Comparison of ENCODE assay signal across 19 cellular contexts in the genomic region with DNA sequence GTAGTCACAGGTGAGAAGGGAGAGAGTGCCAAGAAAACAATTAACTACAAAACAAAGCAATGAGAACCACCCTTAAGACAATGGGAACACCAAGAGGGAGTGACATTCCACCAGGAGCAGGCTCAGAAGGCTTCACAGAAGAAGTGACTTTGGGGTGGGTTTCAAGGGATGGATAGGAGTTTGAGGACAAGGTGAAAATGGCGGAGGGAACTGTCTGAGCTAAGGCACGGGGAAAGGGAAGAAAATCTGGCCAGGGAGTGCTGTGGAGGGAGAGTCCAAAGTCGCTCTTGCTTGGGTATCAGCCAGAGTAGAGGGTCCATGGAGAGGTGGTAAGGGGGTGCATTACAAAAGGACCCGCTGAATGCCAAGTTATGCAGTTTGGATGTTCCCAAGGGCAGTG.
DNase-seq lines count a peak whose midpoint lies in the region; ATAC-seq and TF ChIP-seq lines count a peak whose summit lies in the region.
"Had no signal": no experiment of that assay in that cellular context is flagged by ENCODE, and none has a peak within 500 bp of the region (broad histone marks: within the 10 kb centered on the region; RNA-seq: fewer than 3 reads in every experiment).

No MANE protein-coding gene starts in this region.

- H3K4me3 ChIP-seq in SK-N-SH (ENCODE audit: low read depth in 2 of 2, low read length in 1 of 2) (no peak overlapping the region), IMR-90 (ENCODE audit: insufficient read depth, low read depth, low read length) (no peak overlapping the region), endodermal cell (ENCODE audit: low read length) (no peak overlapping the region)
- H3K4me3 ChIP-seq: A549; BLaER1 treated with 17β-estradiol and CSF1 and Interleukin-3, amounts not matched to agents 10 nM and 100 nM had no signal

- no peaks in the 10 kb centered on the region for H3F3A ChIP-seq in SK-N-SH (replicated peaks; ENCODE audit: insufficient read depth)

- no peaks in the 10 kb centered on the region for H3K9me3 ChIP-seq in SK-N-SH
- H3K9me3 ChIP-seq in IMR-90 (ENCODE audit: control insufficient read depth, insufficient read depth, low read length), result no peaks in the 10 kb centered on the region; the same call in 1 of the 2 replicates
- H3K9me3 ChIP-seq in endodermal cell (ENCODE audit: control insufficient read depth, low read length), result no peaks in the 10 kb centered on the region

- H3K79me2 ChIP-seq in SK-N-SH (ENCODE audit: insufficient read depth), result no peaks in the 10 kb centered on the region

- H3K4me1 ChIP-seq in SK-N-SH (ENCODE audit: control insufficient read depth in 1 of 2, insufficient read depth in 2 of 2, low read depth in 1 of 2, low read length in 1 of 2), result no peaks in the 10 kb centered on the region; a peak in 1 of 4 replicates
- H3K4me1 ChIP-seq in IMR-90 (ENCODE audit: control insufficient read depth, insufficient read depth, low read length), result peaks cover 2% of the 10 kb centered on the region; the same call in 1 of the 2 replicates
- H3K4me1 ChIP-seq in endodermal cell (ENCODE audit: control insufficient read depth, insufficient read depth, low read length), result peaks cover 6% of the 10 kb centered on the region
- H3K4me1 ChIP-seq: A549; BLaER1 treated with 17β-estradiol and CSF1 and Interleukin-3, amounts not matched to agents 10 nM and 100 nM; Caco-2 had no signal

- H4K5ac ChIP-seq in IMR-90 (ENCODE audit: low read depth, low read length), result no peak overlapping the region

- dilution Hi-C loops in IMR-90 (cut with HindIII; ENCODE audit: low sequenced_read_pairs, unreplicated experiment), result no loop called here

- no TSS peak for BruUV-seq in IMR-90 (replicated peaks; lab: Mats Ljungman, UMichigan)

- no peak for DNase-seq in SK-N-SH
- DNase-seq in IMR-90, result no peak
- DNase-seq in endodermal cell, result peak; percentile 34
- DNase-seq in NCI-H774 (lab: John Stamatoyannopoulos, UW), result no peak
- DNase-seq in NCI-H1694 treated with DMSO at 0.1 percent for 48 hours (lab: John Stamatoyannopoulos, UW), result no peak
- DNase-seq: AML-193; Caco-2; Calu3; CD8-positive, alpha-beta T cell; DMS79 treated with DMSO at 0.1 percent for 48 hours; GF-D8 had no signal

- H2AFZ ChIP-seq in SK-N-SH (ENCODE audit: low read depth) (no peak overlapping the region), IMR-90 (replicated peaks; ENCODE audit: low read length, poor library complexity) (no peak overlapping the region)

- no peak overlapping the region for H3K56ac ChIP-seq in IMR-90 (ENCODE audit: extremely low read depth, insufficient read depth, low read length)

- H2AK5ac ChIP-seq in IMR-90 (ENCODE audit: low read depth, low read length), result no peak overlapping the region

- CTCF ChIA-PET in SK-N-SH (lab: Yijun Ruan, JAX) (interaction anchor here (0.7 to 1.6 kb wide), 3 partner anchors 9 to 32 kb away, joined by 3 to 4 read pairs (median 3); no protein-coding TSS in a partner anchor), IMR-90 (lab: Yijun Ruan, JAX) (no interaction called here)

- no peak for ATAC-seq in SK-N-SH treated with all-trans-retinoic acid at 6 μM for 48 hours
- ATAC-seq in IMR-90 (ENCODE audit: low read depth), result no peak
- ATAC-seq in GM19351 (IDR thresholded peaks at IDR 0.05; ENCODE audit: unreplicated experiment), result no peak
- ATAC-seq: A549; CD8-positive, alpha-beta T cell had no signal

- in situ Hi-C loops in IMR-90 (cut with MboI; ENCODE audit: low sequenced_read_pairs), result no loop called here

- no peak overlapping the region for H3K4ac ChIP-seq in IMR-90 (ENCODE audit: low read depth, low read length)

- H3K14ac ChIP-seq in IMR-90 (replicated peaks; ENCODE audit: low read depth, low read length), result no peak overlapping the region

- no peak overlapping the region for H2BK5ac ChIP-seq in IMR-90 (ENCODE audit: low read depth, low read length, poor library complexity, severe bottlenecking)

- H3K27me3 ChIP-seq in SK-N-SH (ENCODE audit: insufficient read depth) (no peaks in the 10 kb centered on the region), IMR-90 (ENCODE audit: control insufficient read depth, insufficient read depth, low read length) (peaks cover 44% of the 10 kb centered on the region), endodermal cell (ENCODE audit: control insufficient read depth, insufficient read depth, low read length, poor library complexity, severe bottlenecking) (peaks cover 94% of the 10 kb centered on the region)
- H3K27me3 ChIP-seq: BLaER1 treated with 17β-estradiol and CSF1 and Interleukin-3, amounts not matched to agents 10 nM and 100 nM had no signal

- no peak overlapping the region for H3K27ac Mint-ChIP-seq in endodermal cell
- H3K27ac Mint-ChIP-seq: B cell; CD4-positive, alpha-beta T cell; CD8-positive, alpha-beta T cell had no signal

- H3K36me3 ChIP-seq in SK-N-SH (replicated peaks in 1 of 2; ENCODE audit: control insufficient read depth in 1 of 2, insufficient read depth in 2 of 2, low read length in 1 of 2) (no peaks in the 10 kb centered on the region), IMR-90 (ENCODE audit: control insufficient read depth, insufficient read depth, low read length) (no peaks in the 10 kb centered on the region), endodermal cell (ENCODE audit: control insufficient read depth, insufficient read depth, low read length) (no peaks in the 10 kb centered on the region)
- H3K36me3 ChIP-seq: BLaER1 treated with 17β-estradiol and CSF1 and Interleukin-3, amounts not matched to agents 10 nM and 100 nM had no signal

- TF ChIP-seq RAD21 in SK-N-SH (IDR thresholded peaks at IDR 0.05; ENCODE audit: low read length) (no peak), IMR-90 (IDR thresholded peaks at IDR 0.05; ENCODE audit: low read length) (no peak)

- no peak overlapping the region for H3K9ac ChIP-seq in SK-N-SH
- H3K9ac ChIP-seq in IMR-90 (ENCODE audit: low read depth, low read length), result no peak overlapping the region
- no peak overlapping the region for H3K9ac ChIP-seq in endodermal cell (ENCODE audit: extremely low read depth, low read length, poor library complexity, severe bottlenecking)
- H3K9ac ChIP-seq: BLaER1 treated with 17β-estradiol and CSF1 and Interleukin-3, amounts not matched to agents 10 nM and 100 nM had no signal

- H3K27me3 Mint-ChIP-seq in endodermal cell (ENCODE audit: insufficient read depth), result peaks cover 99% of the 10 kb centered on the region

- peaks cover 17% of the 10 kb centered on the region for H3K4me1 Mint-ChIP-seq in endodermal cell

- 46% methylated on average over 4 of the region's 4 CpGs for WGBS in SK-N-SH (ENCODE audit: low lambda C conversion rate)
- WGBS in IMR-90 (ENCODE audit: extremely low coverage in 2 of 2, insufficient read length in 1 of 2), 2 experiments, result 66% methylated on average over 4 of the region's 4 CpGs; no CpG with 5 or more reads in 1 of the 2 experiments
- 84 to 94% methylated on average over 4 of the region's 4 CpGs for WGBS in endodermal cell (ENCODE audit: insufficient coverage in 1 of 2, insufficient read length in 1 of 2), 2 experiments

- no peak overlapping the region for H2BK120ac ChIP-seq in IMR-90 (ENCODE audit: low read depth, low read length)

- no peaks in the 10 kb centered on the region for H3K79me1 ChIP-seq in IMR-90 (ENCODE audit: low read depth in 1 of 2, low read length in 2 of 2)

- peak overlapping the region; percentile 58 for H2AK9ac ChIP-seq in IMR-90 (replicated peaks; ENCODE audit: low read depth, low read length, poor library complexity)

- H3K4me3 Mint-ChIP-seq in endodermal cell, result no peak overlapping the region
- H3K4me3 Mint-ChIP-seq: B cell; CD4-positive, alpha-beta T cell; CD8-positive, alpha-beta T cell had no signal

- H3K27ac ChIP-seq in SK-N-SH (ENCODE audit: low read depth in 2 of 2, low read length in 1 of 2) (no peak overlapping the region), IMR-90 (ENCODE audit: insufficient read depth, low read length) (no peak overlapping the region), endodermal cell (ENCODE audit: low read depth, low read length) (no peak overlapping the region)
- H3K27ac ChIP-seq: 22Rv1; A549; BLaER1 treated with 17β-estradiol and CSF1 and Interleukin-3, amounts not matched to agents 10 nM and 100 nM; C4-2B had no signal

- no peaks in the 10 kb centered on the region for H3K36me3 Mint-ChIP-seq in endodermal cell (ENCODE audit: low read depth)
- H3K36me3 Mint-ChIP-seq: CD8-positive, alpha-beta T cell had no signal

- H2BK15ac ChIP-seq in IMR-90 (ENCODE audit: low read depth, low read length), result no peak overlapping the region

- no peak overlapping the region for H4K8ac ChIP-seq in IMR-90 (ENCODE audit: low read depth in 2 of 2, low read length in 2 of 2)

- intact Hi-C loops in IMR-90 (cut with micrococcal nuclease), result no loop called here

- TF ChIP-seq CTCF in SK-N-SH (IDR thresholded peaks at IDR 0.05) (no peak), IMR-90 (conservative IDR thresholded peaks at IDR 0.05; ENCODE audit: low read depth, low read length) (no peak), endodermal cell (conservative IDR thresholded peaks at IDR 0.05) (no peak)

- H3K18ac ChIP-seq in IMR-90 (ENCODE audit: low read depth, low read length), result no peak overlapping the region

- H4K20me1 ChIP-seq in SK-N-SH (ENCODE audit: insufficient read depth) (no peaks in the 10 kb centered on the region), IMR-90 (ENCODE audit: insufficient read depth, low read length) (no peaks in the 10 kb centered on the region)

- no peak overlapping the region for H4K91ac ChIP-seq in IMR-90 (ENCODE audit: insufficient read depth, low read depth, low read length)

- H3K4me2 ChIP-seq in SK-N-SH (no peak overlapping the region), IMR-90 (ENCODE audit: low read depth, low read length) (no peak overlapping the region)
- H3K4me2 ChIP-seq: A549; BLaER1 treated with 17β-estradiol and CSF1 and Interleukin-3, amounts not matched to agents 10 nM and 100 nM had no signal

- no peaks in the 10 kb centered on the region for H3K9me1 ChIP-seq in IMR-90 (ENCODE audit: insufficient read depth, low read length)

- no peaks in the 10 kb centered on the region for H3K9me2 ChIP-seq in SK-N-SH

- peaks cover 10% of the 10 kb centered on the region for H3K9me3 Mint-ChIP-seq in endodermal cell

- no peak for TF ChIP-seq POLR2A in IMR-90 (IDR thresholded peaks at IDR 0.05; ENCODE audit: low read depth, low read length)

- POLR2A ChIA-PET in SK-N-SH (lab: Yijun Ruan, JAX), result no interaction called here
- POLR2A ChIA-PET in IMR-90 (lab: Charles Lee; ENCODE audit: unreplicated experiment), result no interaction called here

- H3K23ac ChIP-seq in IMR-90 (ENCODE audit: low read depth, low read length), result no peak overlapping the region

- no peak for TF ChIP-seq EP300 in SK-N-SH (IDR thresholded peaks at IDR 0.05; ENCODE audit: borderline replicate concordance in 1 of 2, low read depth in 1 of 2, low read length in 1 of 2)

- no peak overlapping the region for H2BK20ac ChIP-seq in IMR-90 (ENCODE audit: low read depth, low read length)

TF ChIP-seq in SK-N-SH treated with all-trans-retinoic acid at 6 μM for 48 hours, 23 proteins besides CTCF, POLR2A, EP300 and RAD21:
- TF ChIP-seq ZFP3 (CRISPR knock-in tag; IDR thresholded peaks at IDR 0.05) (peak; percentile 85), ESRRG (CRISPR knock-in tag; IDR thresholded peaks at IDR 0.05) (no peak)
TF ChIP-seq in SK-N-SH treated with all-trans-retinoic acid at 6 μM for 48 hours: peak in this region for 1.

TF ChIP-seq in IMR-90, 13 proteins besides CTCF, POLR2A, EP300 and RAD21 (continues in another document):
- TF ChIP-seq RCOR1 (IDR thresholded peaks at IDR 0.05; ENCODE audit: insufficient replicate concordance, low read length) (no peak), BHLHE40 (IDR thresholded peaks at IDR 0.05; ENCODE audit: low read depth, low read length) (no peak), MAFK (IDR thresholded peaks at IDR 0.05; ENCODE audit: low read depth, low read length) (no peak)
